8 cellular contexts compared by ENCODE assay signal in the genomic region with DNA sequence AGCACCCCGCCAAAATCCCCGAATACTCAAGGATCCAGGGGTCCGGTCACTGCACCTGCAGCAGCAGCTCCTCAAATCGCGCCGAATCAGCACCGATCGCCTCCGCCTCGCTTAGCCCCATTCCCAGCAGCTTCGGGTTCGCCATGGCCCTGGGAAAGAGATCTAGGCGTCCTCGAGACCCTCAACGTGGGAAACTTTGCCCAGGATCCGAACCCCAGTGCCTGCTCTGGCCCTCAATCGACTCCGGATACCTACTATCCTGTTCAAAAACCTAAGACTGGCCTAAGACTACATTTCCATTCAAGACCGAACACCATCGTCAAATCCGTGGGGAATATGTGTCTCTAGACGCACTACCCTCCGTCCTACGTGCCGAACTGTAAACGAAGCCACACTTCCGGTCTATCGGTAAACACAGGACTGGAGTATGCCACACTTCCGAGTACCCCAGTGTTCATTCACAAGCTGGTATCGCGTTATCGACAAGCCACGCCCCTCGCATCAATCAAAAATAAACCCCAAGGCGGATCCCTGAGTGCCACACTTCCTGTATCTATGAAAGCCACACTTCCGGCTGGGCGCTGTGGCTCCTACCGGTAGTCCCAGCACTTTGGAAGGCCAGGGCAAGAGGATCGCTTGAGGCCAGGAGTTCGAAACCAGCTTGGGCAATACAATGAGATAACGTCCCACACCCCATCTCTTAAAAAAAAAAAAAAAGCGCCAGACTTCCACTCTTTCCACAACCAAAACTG. TPM values are rescaled to one million over a fixed set of nuclear protein-coding genes. Genes with fewer than 3 reads are reported as not detected.
DNase-seq lines count a peak whose midpoint lies in the region; ATAC-seq, FAIRE-seq and TF ChIP-seq lines count a peak whose summit lies in the region.

A gene (minus strand): TSS at position 385 of the 752 bp plus-strand sequence. CDS start 240 bp downstream, at position 145.

- DNase-seq in GM10266 (ENCODE audit: extremely low spot score) (peak; percentile 91), NCI-H128 (lab: John Stamatoyannopoulos, UW; ENCODE audit: unreplicated experiment) (peak; percentile 97), Right ventricle myocardium superior (peak; percentile 98), pancreas (peak; percentile 83 to 98 (median 97)), tibial artery (peak; percentile 99)
- peak; percentile 93 for DNase-seq in activated naive CD8-positive, alpha-beta T cell treated with anti-CD3 and anti-CD28 coated beads, Interleukin-2, amount 50 U/mL, for 24 hours

- no peaks in the 10 kb centered on the region for H3K9me3 ChIP-seq in SU-DHL-6 (ENCODE audit: insufficient read depth, low read length)
- no peaks in the 10 kb centered on the region for H3K9me3 ChIP-seq in pancreas
- no peaks in the 10 kb centered on the region for H3K9me3 ChIP-seq in tibial artery

- no peaks in the 10 kb centered on the region for H4K20me1 ChIP-seq in SU-DHL-6 (ENCODE audit: low read depth, low read length)

- peaks cover 36% of the 10 kb centered on the region for H3K79me2 ChIP-seq in SU-DHL-6 (ENCODE audit: insufficient read depth, low read length)

- no peaks in the 10 kb centered on the region for H3K9me3 Mint-ChIP-seq in activated naive CD8-positive, alpha-beta T cell treated with anti-CD3 and anti-CD28 coated beads, Interleukin-2, amount 50 U/mL, for 24 hours

- peak within 1 kb of the TSS; percentile 97 for H3K4me3 Mint-ChIP-seq in activated naive CD8-positive, alpha-beta T cell treated with anti-CD3 and anti-CD28 coated beads, Interleukin-2, amount 50 U/mL, for 24 hours

- TF ChIP-seq CTCF in GM10266 (IDR thresholded peaks at IDR 0.05; ENCODE audit: control insufficient read depth, insufficient read depth, low read depth, missing control alignments) = no peak
- no peak for TF ChIP-seq CTCF in SU-DHL-6 (IDR thresholded peaks at IDR 0.05; ENCODE audit: insufficient read depth, low read length, poor library complexity, severe bottlenecking)
- TF ChIP-seq CTCF in pancreas (IDR thresholded peaks at IDR 0.05) = peak in 1 of 4 donors; percentile 9
- peak in 1 of 2 experiments; percentile 18 for TF ChIP-seq CTCF in tibial artery (IDR thresholded peaks at IDR 0.05)

- peak within 1 kb of the TSS; percentile 45 for H2AFZ ChIP-seq in SU-DHL-6 (ENCODE audit: low read depth, low read length, severe bottlenecking)

- ATAC-seq in HG02642 (IDR thresholded peaks at IDR 0.05; ENCODE audit: poor library complexity, unreplicated experiment) (peak; percentile 57), Right ventricle myocardium superior (ENCODE audit: poor library complexity) (peak; percentile 78), pancreas (peak; percentile 74 to 85 (median 80))
- peak; percentile 75 for ATAC-seq in activated naive CD8-positive, alpha-beta T cell treated with anti-CD3 and anti-CD28 coated beads, Interleukin-2, amount 50 U/mL, for 24 hours

- H3K27me3 ChIP-seq in SU-DHL-6 (ENCODE audit: low read length) (no peaks in the 10 kb centered on the region), pancreas (no peaks in the 10 kb centered on the region), tibial artery (no peaks in the 10 kb centered on the region)

- H3K27me3 Mint-ChIP-seq in activated naive CD8-positive, alpha-beta T cell treated with anti-CD3 and anti-CD28 coated beads, Interleukin-2, amount 50 U/mL, for 24 hours = no peaks in the 10 kb centered on the region

- intact Hi-C loops in Right ventricle myocardium superior (cut with DNase I) = no loop called here
- intact Hi-C loops in pancreas (cut with DNase I) = no loop called here
- intact Hi-C loops in tibial artery (cut with DNase I; ENCODE audit: low total_unique reads) = no loop called here

- H3K36me3 ChIP-seq in SU-DHL-6 (ENCODE audit: low read length) (no peaks in the 10 kb centered on the region), pancreas (no peaks in the 10 kb centered on the region), tibial artery (peaks cover 7 to 31% (median 15%) of the 10 kb centered on the region in 3 donors)

- H3K9me2 ChIP-seq in SU-DHL-6 (replicated peaks; ENCODE audit: insufficient read depth, low read length) = no peaks in the 10 kb centered on the region

- H3K4me2 ChIP-seq in SU-DHL-6 (ENCODE audit: low read depth, low read length, poor library complexity, severe bottlenecking) = peak within 1 kb of the TSS; percentile 99

- WGBS in pancreas, 2 donors = 0 to 1% methylated on average over 42 of the region's 42 CpGs

- peak; percentile 65 for FAIRE-seq in pancreas (lab: Jason Lieb, UNC)

- H3K4me1 Mint-ChIP-seq in activated naive CD8-positive, alpha-beta T cell treated with anti-CD3 and anti-CD28 coated beads, Interleukin-2, amount 50 U/mL, for 24 hours = peaks cover 53% of the 10 kb centered on the region

- peaks cover 21% of the 10 kb centered on the region for H3F3A ChIP-seq in SU-DHL-6 (ENCODE audit: insufficient read depth)

- H3K4me1 ChIP-seq in pancreas (peaks cover 0 to 7% (median 5%) of the 10 kb centered on the region in 3 donors), tibial artery (peaks cover 0 to 21% (median 12%) of the 10 kb centered on the region in 4 donors)

- H3K27ac ChIP-seq in SU-DHL-6 (ENCODE audit: low read depth, low read length) = peak within 1 kb of the TSS; percentile 93
- peak within 1 kb of the TSS; percentile 85 to 95 (median 88) for H3K27ac ChIP-seq in pancreas
- peak within 1 kb of the TSS; percentile 94 to 100 for H3K27ac ChIP-seq in tibial artery

- H3K4me3 ChIP-seq in SU-DHL-6 (ENCODE audit: insufficient read depth, low read length, poor library complexity, severe bottlenecking) (peak within 1 kb of the TSS; percentile 99), pancreas (peak within 1 kb of the TSS; percentile 64 to 80 (median 72)), tibial artery (peak within 1 kb of the TSS; percentile 62 to 85)

- peak within 1 kb of the TSS; percentile 98 for H3K9ac ChIP-seq in SU-DHL-6 (ENCODE audit: low read length)

- peak within 1 kb of the TSS; percentile 95 for H3K27ac Mint-ChIP-seq in activated naive CD8-positive, alpha-beta T cell treated with anti-CD3 and anti-CD28 coated beads, Interleukin-2, amount 50 U/mL, for 24 hours

- peaks cover 32% of the 10 kb centered on the region for H3K36me3 Mint-ChIP-seq in activated naive CD8-positive, alpha-beta T cell treated with anti-CD3 and anti-CD28 coated beads, Interleukin-2, amount 50 U/mL, for 24 hours (ENCODE audit: low read depth)

RNA-seq across cellular contexts. Expression of the gene that starts here (rescaled TPM):
- total RNA-seq in Right ventricle myocardium superior = 28.1 TPM
- 10 to 100 TPM; 34.2 to 49.1 (median 37.2) TPM for total RNA-seq in pancreas
- 100 to 1,000 TPM in 1 of 2 donors, 10 to 100 TPM in 1; 82.5 to 110 TPM for polyA plus RNA-seq in pancreas

Comparison
In these comparisons a context has a peak if more than half of its experiments do, and no peak if none do; other contexts are left out.
1. Peak in every context shown above with its lines: DNase-seq, ATAC-seq, H3K4me3 ChIP-seq and H3K27ac ChIP-seq.